ENCODE assay signal across 3 cellular contexts in the genomic region with DNA sequence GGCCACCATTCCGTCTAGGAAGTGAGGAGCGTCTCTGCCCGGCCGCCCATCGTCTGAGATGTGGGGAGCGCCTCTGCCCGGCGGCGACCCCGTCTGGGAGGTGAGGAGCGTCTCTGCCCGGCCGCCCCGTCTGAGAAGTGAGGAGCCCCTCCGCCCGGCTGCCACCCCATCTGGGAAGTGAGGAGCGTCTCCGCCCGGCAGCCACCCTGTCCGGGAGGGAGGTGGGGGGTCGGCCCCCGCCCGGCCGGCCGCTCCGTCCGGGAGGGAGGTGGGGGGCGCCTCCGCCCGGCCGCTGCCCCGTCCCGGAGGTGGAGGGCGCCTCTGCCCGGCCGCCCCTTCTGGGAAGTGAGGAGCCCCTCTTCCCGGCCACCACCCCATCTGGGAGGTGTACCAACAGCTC. TPM values are rescaled to one million over a fixed set of nuclear protein-coding genes. Genes with fewer than 3 reads are reported as not detected.
DNase-seq lines count a peak whose midpoint lies in the region; TF ChIP-seq lines count a peak whose summit lies in the region.
"Not testable (repeated sequence)": the region's sequence is repeated elsewhere in the genome, so short reads cannot be mapped to it uniquely, and the experiment has no call there.
"Had no signal": no experiment of that assay in that cellular context is flagged by ENCODE, and none has a peak within 500 bp of the region (broad histone marks: within the 10 kb centered on the region; RNA-seq: fewer than 3 reads in every experiment).

No MANE protein-coding gene starts in this region.

- H3K27ac Mint-ChIP-seq in activated CD4-positive, alpha-beta T cell treated with anti-CD3 and anti-CD28 coated beads, Interleukin-2, amount 10 ng/mL, durations not matched to agents 24 days and 14 days = not testable (repeated sequence)

- TF ChIP-seq POLR2A in testis (IDR thresholded peaks at IDR 0.05) = not testable (repeated sequence)

- not testable (repeated sequence) for TF ChIP-seq CTCF in testis (IDR thresholded peaks at IDR 0.05)

- DNase-seq in activated CD4-positive, alpha-beta T cell treated with anti-CD3 and anti-CD28 coated beads, Interleukin-2, amount 10 ng/mL, durations not matched to agents 24 days and 14 days = peak; percentile 37
- not testable (repeated sequence) for DNase-seq in testis

- H3K4me3 Mint-ChIP-seq in activated CD4-positive, alpha-beta T cell treated with anti-CD3 and anti-CD28 coated beads, Interleukin-2, amount 10 ng/mL, durations not matched to agents 24 days and 14 days = not testable (repeated sequence)

- H3K4me3 ChIP-seq in testis = peak overlapping the region; percentile 22 to 27

- not testable (repeated sequence) for H3K27ac ChIP-seq in testis

- H3K4me1 Mint-ChIP-seq in activated CD4-positive, alpha-beta T cell treated with anti-CD3 and anti-CD28 coated beads, Interleukin-2, amount 10 ng/mL, durations not matched to agents 24 days and 14 days = not testable (repeated sequence)

- not testable (repeated sequence) for H3K36me3 Mint-ChIP-seq in activated CD4-positive, alpha-beta T cell treated with anti-CD3 and anti-CD28 coated beads, Interleukin-2, amount 10 ng/mL, durations not matched to agents 24 days and 14 days (ENCODE audit: low read depth)

- not testable (repeated sequence) for H3K4me1 ChIP-seq in testis

- peaks cover 52% of the 10 kb centered on the region for H3K27me3 Mint-ChIP-seq in activated CD4-positive, alpha-beta T cell treated with anti-CD3 and anti-CD28 coated beads, Interleukin-2, amount 10 ng/mL, durations not matched to agents 24 days and 14 days

- H3K9me3 ChIP-seq in testis = not testable (repeated sequence)

- H3K27me3 ChIP-seq in testis = not testable (repeated sequence)

- H3K36me3 ChIP-seq in testis (ENCODE audit: low read depth, missing control alignments) = not testable (repeated sequence)

- WGBS in testis, 2 donors = 68 to 80% methylated on average over 1 to 20 of the region's 37 CpGs

- intact Hi-C loops in activated CD4-positive, alpha-beta T cell treated with anti-CD3 and anti-CD28 coated beads, Interleukin-2, amount 10 ng/mL, durations not matched to agents 24 days and 14 days (cut with micrococcal nuclease); testis (cut with DNase I; ENCODE audit: low total_unique reads): not testable (repeated sequence)

- not testable (repeated sequence) for H3K9me3 Mint-ChIP-seq in activated CD4-positive, alpha-beta T cell treated with anti-CD3 and anti-CD28 coated beads, Interleukin-2, amount 10 ng/mL, durations not matched to agents 24 days and 14 days

RNA-seq across cellular contexts. Expression of a gene that starts 24.5 kb away (rescaled TPM):
- 0.77 and 0.83 TPM in 2 replicates for total RNA-seq in activated CD4-positive, alpha-beta T cell treated with anti-CD3 and anti-CD28 coated beads, Interleukin-2, amount 10 ng/mL, durations not matched to agents 24 days and 14 days
- total RNA-seq in testis = 10 to 100 TPM; 12.1 to 17.3 TPM
- 7.6 TPM for polyA plus RNA-seq in testis (ENCODE audit: insufficient read depth, low read depth, low replicate concordance)
- polyA plus RNA-seq: CD14-positive monocyte had no signal
